8 cellular contexts compared by ENCODE assay signal in genomic region chr1:83998205-83998598, GRCh38. TPM values are rescaled to one million over a fixed set of nuclear protein-coding genes. Genes with fewer than 3 reads are reported as not detected.
A peak's percentile ranks its signal among the peaks of the same experiment; 100 is the strongest.
DNase-seq lines count a peak whose midpoint lies in the region; ATAC-seq lines count a peak whose summit lies in the region.

No MANE protein-coding gene starts in this region.

- H3K27me3 Mint-ChIP-seq in activated naive CD4-positive, alpha-beta T cell treated with anti-CD3 and anti-CD28 coated beads for 36 hours (ENCODE audit: low read depth): peaks cover 53% of the 10 kb centered on the region
- H3K27me3 Mint-ChIP-seq in activated T-helper 1 cell treated with anti-CD3 and anti-CD28 coated beads, Interleukin-12 subunit alpha, Interleukin-12 subunit beta, Interleukin-2, Interleukin-4 antibody, amounts not matched to agents 30 ng/mL and 10 ng/mL and 1 ng/mL, durations not matched to agents 14 hours and 24 hours and 36 hours (ENCODE audit: insufficient read depth): peaks cover 62% of the 10 kb centered on the region
- H3K27me3 Mint-ChIP-seq in immature natural killer cell (ENCODE audit: low read depth in 3 of 3): peaks cover 2 to 28% (median 18%) of the 10 kb centered on the region in 3 donors

- intact Hi-C loops in activated naive CD4-positive, alpha-beta T cell treated with anti-CD3 and anti-CD28 coated beads for 36 hours (cut with micrococcal nuclease): loop anchor here (1.0 to 5.0 kb wide), 4 partner anchors 80 to 435 kb away; partner anchors contain the start of gene SAMD13
- intact Hi-C loops in activated T-helper 1 cell treated with anti-CD3 and anti-CD28 coated beads, Interleukin-12 subunit alpha, Interleukin-12 subunit beta, Interleukin-2, Interleukin-4 antibody, amounts not matched to agents 30 ng/mL and 10 ng/mL and 1 ng/mL, durations not matched to agents 14 hours and 24 hours and 36 hours (cut with micrococcal nuclease): loop anchor here (5.0 kb wide), 4 partner anchors 124 to 1279 kb away; partner anchors contain the start of genes BCL10, SAMD13 and SSX2IP

- peak overlapping the region; percentile 74 for H3K4me3 Mint-ChIP-seq in activated naive CD4-positive, alpha-beta T cell treated with anti-CD3 and anti-CD28 coated beads for 36 hours
- peak overlapping the region; percentile 89 for H3K4me3 Mint-ChIP-seq in activated T-helper 1 cell treated with anti-CD3 and anti-CD28 coated beads, Interleukin-12 subunit alpha, Interleukin-12 subunit beta, Interleukin-2, Interleukin-4 antibody, amounts not matched to agents 30 ng/mL and 10 ng/mL and 1 ng/mL, durations not matched to agents 14 hours and 24 hours and 36 hours
- H3K4me3 Mint-ChIP-seq in immature natural killer cell: peak overlapping the region; percentile 85 to 88 (median 86)

- DNase-seq in activated naive CD4-positive, alpha-beta T cell treated with anti-CD3 and anti-CD28 coated beads for 36 hours: no peak
- DNase-seq in activated naive CD4-positive, alpha-beta T cell (lab: John Stamatoyannopoulos, UW): no peak
- no peak for DNase-seq in activated T-helper 1 cell treated with anti-CD3 and anti-CD28 coated beads, Interleukin-12 subunit alpha, Interleukin-12 subunit beta, Interleukin-2, Interleukin-4 antibody, amounts not matched to agents 30 ng/mL and 10 ng/mL and 1 ng/mL, durations not matched to agents 14 hours and 24 hours and 36 hours (ENCODE audit: low spot score)
- DNase-seq in immature natural killer cell (peak in 1 of 3 donors; percentile 4), superior temporal gyrus (ENCODE audit: extremely low spot score) (peak; percentile 77), HT-29 (ENCODE audit: low spot score) (no peak), GM03348 (ENCODE audit: low spot score) (no peak)

- CTCF ChIA-PET in activated naive CD4-positive, alpha-beta T cell treated with anti-CD3 and anti-CD28 coated beads for 36 hours (lab: Charles Lee): no interaction called here

- ATAC-seq in GM18498 (IDR thresholded peaks at IDR 0.05; ENCODE audit: unreplicated experiment): no peak

- H3K4me1 Mint-ChIP-seq in activated naive CD4-positive, alpha-beta T cell treated with anti-CD3 and anti-CD28 coated beads for 36 hours (ENCODE audit: low read depth): peaks cover 7% of the 10 kb centered on the region
- H3K4me1 Mint-ChIP-seq in activated T-helper 1 cell treated with anti-CD3 and anti-CD28 coated beads, Interleukin-12 subunit alpha, Interleukin-12 subunit beta, Interleukin-2, Interleukin-4 antibody, amounts not matched to agents 30 ng/mL and 10 ng/mL and 1 ng/mL, durations not matched to agents 14 hours and 24 hours and 36 hours (ENCODE audit: low read depth): peaks cover 24% of the 10 kb centered on the region
- H3K4me1 Mint-ChIP-seq in immature natural killer cell: peaks cover 11 to 13% of the 10 kb centered on the region in 2 donors

- no peaks in the 10 kb centered on the region for H3K9me3 Mint-ChIP-seq in activated naive CD4-positive, alpha-beta T cell treated with anti-CD3 and anti-CD28 coated beads for 36 hours
- H3K9me3 Mint-ChIP-seq in activated T-helper 1 cell treated with anti-CD3 and anti-CD28 coated beads, Interleukin-12 subunit alpha, Interleukin-12 subunit beta, Interleukin-2, Interleukin-4 antibody, amounts not matched to agents 30 ng/mL and 10 ng/mL and 1 ng/mL, durations not matched to agents 14 hours and 24 hours and 36 hours: no peaks in the 10 kb centered on the region
- no peaks in the 10 kb centered on the region for H3K9me3 Mint-ChIP-seq in immature natural killer cell

- no peaks in the 10 kb centered on the region for H3K36me3 Mint-ChIP-seq in activated naive CD4-positive, alpha-beta T cell treated with anti-CD3 and anti-CD28 coated beads for 36 hours (ENCODE audit: low read depth)
- no peaks in the 10 kb centered on the region for H3K36me3 Mint-ChIP-seq in activated T-helper 1 cell treated with anti-CD3 and anti-CD28 coated beads, Interleukin-12 subunit alpha, Interleukin-12 subunit beta, Interleukin-2, Interleukin-4 antibody, amounts not matched to agents 30 ng/mL and 10 ng/mL and 1 ng/mL, durations not matched to agents 14 hours and 24 hours and 36 hours (ENCODE audit: low read depth)
- no peaks in the 10 kb centered on the region for H3K36me3 Mint-ChIP-seq in immature natural killer cell

- H3K27ac Mint-ChIP-seq in activated naive CD4-positive, alpha-beta T cell treated with anti-CD3 and anti-CD28 coated beads for 36 hours: no peak overlapping the region
- no peak overlapping the region for H3K27ac Mint-ChIP-seq in activated T-helper 1 cell treated with anti-CD3 and anti-CD28 coated beads, Interleukin-12 subunit alpha, Interleukin-12 subunit beta, Interleukin-2, Interleukin-4 antibody, amounts not matched to agents 30 ng/mL and 10 ng/mL and 1 ng/mL, durations not matched to agents 14 hours and 24 hours and 36 hours
- H3K27ac Mint-ChIP-seq in immature natural killer cell: peak overlapping the region in 2 of 6 donors; percentile 23 to 47

RNA-seq across cellular contexts. Expression of gene TTLL7, which starts 0.7 kb away (rescaled TPM):
- total RNA-seq in activated naive CD4-positive, alpha-beta T cell treated with anti-CD3 and anti-CD28 coated beads for 36 hours: not detected
- 0.15 and 0.29 TPM in 2 replicates for total RNA-seq in activated T-helper 1 cell treated with anti-CD3 and anti-CD28 coated beads, Interleukin-12 subunit alpha, Interleukin-12 subunit beta, Interleukin-2, Interleukin-4 antibody, amounts not matched to agents 30 ng/mL and 10 ng/mL and 1 ng/mL, durations not matched to agents 14 hours and 24 hours and 36 hours
- polyA plus RNA-seq in immature natural killer cell: 1 to 10 TPM in 1 of 3 donors, under 1 TPM in 2; 0.46 to 1.9 (median 0.69) TPM
- 2.6 and 2.8 TPM in 2 replicates for total RNA-seq in HT-29 (2014; rRNA removed; shearing (Covaris generic))
